In genomic region chr12:120356567-120357030, GRCh38 we compare ENCODE assay signal across 1 cellular context.
TF ChIP-seq lines count a peak whose summit lies in the region.

No MANE protein-coding gene starts in this region.

TF ChIP-seq in HEK293, 187 proteins besides CTCF, POLR2A, EP300 and RAD21 (continued from another document):
- TF ChIP-seq ZBTB48 (tag by site-specific recombination; IDR thresholded peaks at IDR 0.05) (peak; percentile 97), ZNF426 (tag by site-specific recombination; IDR thresholded peaks at IDR 0.05) (no peak), ZEB2 (tag by site-specific recombination; IDR thresholded peaks at IDR 0.05) (peak; percentile 54), ZNF350 (tag by site-specific recombination; IDR thresholded peaks at IDR 0.05) (no peak), YY2 (tag by site-specific recombination; IDR thresholded peaks at IDR 0.05) (peak; percentile 81), ZNF133 (tag by site-specific recombination; IDR thresholded peaks at IDR 0.05) (no peak), GLI2 (tag by site-specific recombination; IDR thresholded peaks at IDR 0.05; ENCODE audit: borderline replicate concordance, low read depth) (no peak)
TF ChIP-seq in HEK293: peak in this region for 43.
